Comparison of ENCODE assay signal across 8 cellular contexts in genomic region chr12:9469956-9470355, GRCh38.
DNase-seq lines count a peak whose midpoint lies in the region; ATAC-seq and TF ChIP-seq lines count a peak whose summit lies in the region.
"Not testable (repeated sequence)": the region's sequence is repeated elsewhere in the genome, so short reads cannot be mapped to it uniquely, and the experiment has no call there.

No MANE protein-coding gene starts in this region.

- peak overlapping the region; percentile 65 for H3K27ac Mint-ChIP-seq in activated CD4-positive, alpha-beta T cell treated with anti-CD3 and anti-CD28 coated beads, Interleukin-2, amount 10 ng/mL, durations not matched to agents 7 days and 5 days
- peak overlapping the region; percentile 54 for H3K27ac Mint-ChIP-seq in activated naive CD8-positive, alpha-beta T cell
- H3K27ac Mint-ChIP-seq in immature natural killer cell: peak overlapping the region in 5 of 6 donors; percentile 49 to 89 (median 72)
- not testable (repeated sequence) for H3K27ac Mint-ChIP-seq in stimulated activated naive B cell treated with anti-CD40 and anti-IgM and Interleukin-4, amounts not matched to agents 10 μg/mL and 1 μg/mL and 100 μg/mL, for 72 hours

- not testable (repeated sequence) for H3K27me3 Mint-ChIP-seq in activated CD4-positive, alpha-beta T cell treated with anti-CD3 and anti-CD28 coated beads, Interleukin-2, amount 10 ng/mL, durations not matched to agents 7 days and 5 days; activated T-cell treated with anti-CD3 and anti-CD28 coated beads, Interleukin-2, amount 50 U/mL, for 4 hours (ENCODE audit: low read depth); activated naive CD8-positive, alpha-beta T cell; immature natural killer cell (ENCODE audit: low read depth in 3 of 3); stimulated activated naive B cell treated with anti-CD40 and anti-IgM and Interleukin-4, amounts not matched to agents 10 μg/mL and 1 μg/mL and 100 μg/mL, for 72 hours

- H4K20me1 ChIP-seq in BLaER1; OCI-LY7 (ENCODE audit: insufficient read depth, low read length): not testable (repeated sequence)

- H3K27ac ChIP-seq in BLaER1: not testable (repeated sequence)
- H3K27ac ChIP-seq in OCI-LY7 (ENCODE audit: low read depth, low read length, poor library complexity, severe bottlenecking): peak overlapping the region; percentile 27

- H3K9me2 ChIP-seq in OCI-LY7 (ENCODE audit: insufficient read depth, low read length): not testable (repeated sequence)

- H3K4me3 ChIP-seq in BLaER1; OCI-LY7 (ENCODE audit: low read depth, low read length, poor library complexity, severe bottlenecking): not testable (repeated sequence)

- intact Hi-C loops in OCI-LY7 (cut with micrococcal nuclease; ENCODE audit: unreplicated experiment): loop anchor here (5.0 to 10.0 kb wide), 2 partner anchors 115 to 147 kb away; no protein-coding TSS in a partner anchor

- not testable (repeated sequence) for H3K27me3 ChIP-seq in BLaER1

- CTCF ChIA-PET in OCI-LY7 (lab: Charles Lee; ENCODE audit: unreplicated experiment): not testable (repeated sequence)
- CTCF ChIA-PET in activated CD4-positive, alpha-beta T cell treated with anti-CD3 and anti-CD28 coated beads, Interleukin-2, amount 10 ng/mL, durations not matched to agents 7 days and 5 days (lab: Charles Lee): interaction anchor here (1.2 kb wide), 1 partner anchor 139 kb away, joined by 4 read pairs; no protein-coding TSS in a partner anchor

- H3K9me3 Mint-ChIP-seq in activated CD4-positive, alpha-beta T cell treated with anti-CD3 and anti-CD28 coated beads, Interleukin-2, amount 10 ng/mL, durations not matched to agents 7 days and 5 days; activated T-cell treated with anti-CD3 and anti-CD28 coated beads, Interleukin-2, amount 50 U/mL, for 4 hours; activated naive CD8-positive, alpha-beta T cell (ENCODE audit: low read depth); immature natural killer cell; stimulated activated naive B cell treated with anti-CD40 and anti-IgM and Interleukin-4, amounts not matched to agents 10 μg/mL and 1 μg/mL and 100 μg/mL, for 72 hours: not testable (repeated sequence)

- BruUV-seq in OCI-LY7 (replicated peaks; lab: Mats Ljungman, UMichigan): not testable (repeated sequence)

- POLR2A ChIA-PET in OCI-LY7 (lab: Charles Lee): interaction anchor here (0.6 kb wide), 1 partner anchor 145 kb away, joined by 4 read pairs; no protein-coding TSS in a partner anchor
- POLR2A ChIA-PET in activated CD4-positive, alpha-beta T cell treated with anti-CD3 and anti-CD28 coated beads, Interleukin-2, amount 10 ng/mL, durations not matched to agents 7 days and 5 days (lab: Charles Lee): not testable (repeated sequence)

- not testable (repeated sequence) for H3K79me2 ChIP-seq in OCI-LY7 (ENCODE audit: insufficient read depth, low read depth, low read length)

- peak; percentile 34 for ATAC-seq in GM19023 (IDR thresholded peaks at IDR 0.05; ENCODE audit: unreplicated experiment)
- peak; percentile 61 to 71 for ATAC-seq in activated T-cell treated with anti-CD3 and anti-CD28 coated beads, Interleukin-2, amount 50 U/mL, for 4 hours
- ATAC-seq in stimulated activated naive B cell treated with anti-CD40 and anti-IgM and Interleukin-4, amounts not matched to agents 10 μg/mL and 1 μg/mL and 100 μg/mL, for 72 hours (replicated peaks): peak; percentile 43 to 62

- not testable (repeated sequence) for H3K4me3 Mint-ChIP-seq in activated CD4-positive, alpha-beta T cell treated with anti-CD3 and anti-CD28 coated beads, Interleukin-2, amount 10 ng/mL, durations not matched to agents 7 days and 5 days; activated T-cell treated with anti-CD3 and anti-CD28 coated beads, Interleukin-2, amount 50 U/mL, for 4 hours; activated naive CD8-positive, alpha-beta T cell; stimulated activated naive B cell treated with anti-CD40 and anti-IgM and Interleukin-4, amounts not matched to agents 10 μg/mL and 1 μg/mL and 100 μg/mL, for 72 hours
- H3K4me3 Mint-ChIP-seq in immature natural killer cell: peak overlapping the region in 3 of 5 donors; percentile 26 to 43 (median 29)

- peaks cover 12% of the 10 kb centered on the region for H3K36me3 Mint-ChIP-seq in activated CD4-positive, alpha-beta T cell treated with anti-CD3 and anti-CD28 coated beads, Interleukin-2, amount 10 ng/mL, durations not matched to agents 7 days and 5 days (ENCODE audit: low read depth)
- H3K36me3 Mint-ChIP-seq in activated T-cell treated with anti-CD3 and anti-CD28 coated beads, Interleukin-2, amount 50 U/mL, for 4 hours (ENCODE audit: insufficient read depth); activated naive CD8-positive, alpha-beta T cell; immature natural killer cell; stimulated activated naive B cell treated with anti-CD40 and anti-IgM and Interleukin-4, amounts not matched to agents 10 μg/mL and 1 μg/mL and 100 μg/mL, for 72 hours: not testable (repeated sequence)

- peaks cover 25% of the 10 kb centered on the region for H3K4me1 Mint-ChIP-seq in activated CD4-positive, alpha-beta T cell treated with anti-CD3 and anti-CD28 coated beads, Interleukin-2, amount 10 ng/mL, durations not matched to agents 7 days and 5 days
- H3K4me1 Mint-ChIP-seq in activated T-cell treated with anti-CD3 and anti-CD28 coated beads, Interleukin-2, amount 50 U/mL, for 4 hours (ENCODE audit: low read depth): peaks cover 23% of the 10 kb centered on the region
- peaks cover 20% of the 10 kb centered on the region for H3K4me1 Mint-ChIP-seq in activated naive CD8-positive, alpha-beta T cell (ENCODE audit: low read depth)
- H3K4me1 Mint-ChIP-seq in immature natural killer cell: peaks cover 14 to 34% of the 10 kb centered on the region in 2 donors
- peaks cover 12 to 21% of the 10 kb centered on the region in 2 donors for H3K4me1 Mint-ChIP-seq in stimulated activated naive B cell treated with anti-CD40 and anti-IgM and Interleukin-4, amounts not matched to agents 10 μg/mL and 1 μg/mL and 100 μg/mL, for 72 hours

- not testable (repeated sequence) for TF ChIP-seq CTCF in OCI-LY7 (conservative IDR thresholded peaks at IDR 0.05; ENCODE audit: low read length)

- H3K9me3 ChIP-seq in BLaER1; OCI-LY7 (ENCODE audit: low read length): not testable (repeated sequence)

- H3K36me3 ChIP-seq in BLaER1; OCI-LY7 (ENCODE audit: insufficient read depth, low read length): not testable (repeated sequence)

- not testable (repeated sequence) for H3K4me1 ChIP-seq in BLaER1
- H3K4me1 ChIP-seq in OCI-LY7 (ENCODE audit: insufficient read depth, low read length, poor library complexity, severe bottlenecking): peaks cover 29% of the 10 kb centered on the region

- DNase-seq in OCI-LY7 (ENCODE audit: low spot score); activated CD4-positive, alpha-beta T cell treated with anti-CD3 and anti-CD28 coated beads, Interleukin-2, amount 10 ng/mL, durations not matched to agents 7 days and 5 days; activated T-cell treated with anti-CD3 and anti-CD28 coated beads, Interleukin-2, amount 50 U/mL, for 4 hours; immature natural killer cell; stimulated activated naive B cell treated with anti-CD40 and anti-IgM and Interleukin-4, amounts not matched to agents 10 μg/mL and 1 μg/mL and 100 μg/mL, for 72 hours: not testable (repeated sequence)

- H2AFZ ChIP-seq in OCI-LY7 (ENCODE audit: low read length): peak overlapping the region; percentile 54

- H3K4me2 ChIP-seq in BLaER1 (peak overlapping the region; percentile 12; the same call in 1 of the 2 replicates), OCI-LY7 (ENCODE audit: low read length) (peak overlapping the region; percentile 35)

- H3K9ac ChIP-seq in BLaER1: not testable (repeated sequence)
